ENCODE assay signal across 8 cellular contexts in genomic region chr16:58755989-58756649, GRCh38. TPM values are rescaled to one million over a fixed set of nuclear protein-coding genes. Genes with fewer than 3 reads are reported as not detected.
DNase-seq lines count a peak whose midpoint lies in the region; ATAC-seq and TF ChIP-seq lines count a peak whose summit lies in the region.

No MANE protein-coding gene starts in this region.

- peak; percentile 97 for ATAC-seq in GM21390 (IDR thresholded peaks at IDR 0.05; ENCODE audit: unreplicated experiment)
- peak; percentile 98 for ATAC-seq in activated T-cell treated with anti-CD3 and anti-CD28 coated beads, Interleukin-2, amount 50 U/mL, for 72 hours (replicated peaks in 1 of 2)

- DNase-seq in DMS114 treated with DMSO at 0.1 percent for 48 hours (lab: John Stamatoyannopoulos, UW; ENCODE audit: unreplicated experiment): peak; percentile 83
- peak; percentile 78 for DNase-seq in HT-29 (ENCODE audit: low spot score)
- DNase-seq in OCI-M2 (lab: John Stamatoyannopoulos, UW; ENCODE audit: unreplicated experiment): peak; percentile 25
- peak; percentile 77 to 82 for DNase-seq in activated T-cell treated with anti-CD3 and anti-CD28 coated beads, Interleukin-2, amount 50 U/mL, for 72 hours
- peak; percentile 77 for DNase-seq in fibroblast of the aortic adventitia (ENCODE audit: low read depth)
- peak in 51 of 56 donors; percentile 9 to 88 (median 51) for DNase-seq in nucleus accumbens (lab: John Stamatoyannopoulos, UW)

- peak overlapping the region; percentile 14 for H3K27ac ChIP-seq in temporal lobe (ENCODE audit: low read depth, low read length)

- peak overlapping the region; percentile 18 to 38 for H3K4me3 Mint-ChIP-seq in activated T-cell treated with anti-CD3 and anti-CD28 coated beads, Interleukin-2, amount 50 U/mL, for 72 hours

- peaks cover 7% of the 10 kb centered on the region for H3K4me1 Mint-ChIP-seq in activated T-cell treated with anti-CD3 and anti-CD28 coated beads, Interleukin-2, amount 50 U/mL, for 72 hours (ENCODE audit: low read depth)

- H3K36me3 Mint-ChIP-seq in activated T-cell treated with anti-CD3 and anti-CD28 coated beads, Interleukin-2, amount 50 U/mL, for 72 hours (ENCODE audit: insufficient read depth in 2 of 2): no peaks in the 10 kb centered on the region

- no peak overlapping the region for H3K27ac Mint-ChIP-seq in activated T-cell treated with anti-CD3 and anti-CD28 coated beads, Interleukin-2, amount 50 U/mL, for 72 hours

- no peak overlapping the region for H3K4me3 ChIP-seq in fibroblast of the aortic adventitia (ENCODE audit: low read depth, low read length)

- H3K27me3 Mint-ChIP-seq in activated T-cell treated with anti-CD3 and anti-CD28 coated beads, Interleukin-2, amount 50 U/mL, for 72 hours (ENCODE audit: low read depth): no peaks in the 10 kb centered on the region

- TF ChIP-seq CTCF in fibroblast of the aortic adventitia (IDR thresholded peaks at IDR 0.05; ENCODE audit: insufficient read depth, low read length): peak; percentile 78

- H3K9me3 Mint-ChIP-seq in activated T-cell treated with anti-CD3 and anti-CD28 coated beads, Interleukin-2, amount 50 U/mL, for 72 hours: no peaks in the 10 kb centered on the region

RNA-seq across cellular contexts. Expression of gene GOT2, which starts 22.0 kb away (rescaled TPM):
- 59.0 and 62.6 TPM in 2 replicates for total RNA-seq in HT-29 (2014; rRNA removed; shearing (Covaris generic))
- 10 to 100 TPM; 81.8 to 87.7 TPM for total RNA-seq in activated T-cell treated with anti-CD3 and anti-CD28 coated beads, Interleukin-2, amount 50 U/mL, for 72 hours
- total RNA-seq in fibroblast of the aortic adventitia (ENCODE audit: low replicate concordance) (13.1 and 29.9 TPM in 2 replicates), temporal lobe (39.6 TPM)

Comparison
In these comparisons a context has a peak if more than half of its experiments do, and no peak if none do; other contexts are left out.
1. DNase-seq: peak in every context shown above with its lines; median percentile 83 in DMS114 treated with DMSO at 0.1 percent for 48 hours; 80 in activated T-cell treated with anti-CD3 and anti-CD28 coated beads, Interleukin-2, amount 50 U/mL, for 72 hours; 78 in HT-29; 77 in fibroblast of the aortic adventitia; 51 in nucleus accumbens; 25 in OCI-M2.